27 cellular contexts compared by ENCODE assay signal in genomic region chr11:21476588-21476987, GRCh38.
"Had no signal": no experiment of that assay in that cellular context is flagged by ENCODE, and none has a peak within 500 bp of the region (broad histone marks: within the 10 kb centered on the region; RNA-seq: fewer than 3 reads in every experiment).

No MANE protein-coding gene starts in this region.

- H3K4me3 ChIP-seq: left ventricle myocardium inferior, lung, mucosa of descending colon, ovary, prostate gland, skin epidermis, stomach, testis, thyroid gland, transverse colon, upper lobe of left lung, vagina had no signal

- H3K9me3 ChIP-seq: left ventricle myocardium inferior, ovary, prostate gland, stomach, testis, thyroid gland, transverse colon, upper lobe of left lung, vagina had no signal

- H3K4me3 Mint-ChIP-seq: memory B cell; naive thymus-derived CD4-positive, alpha-beta T cell; natural killer cell treated with Interleukin-12 subunit alpha and Interleukin-12 subunit beta and Interleukin-15 and Interleukin-18, amount 100 ng/mL, for 72 hours; stimulated activated naive B cell treated with anti-CD40 and anti-IgM and Interleukin-4, amounts not matched to agents 10 μg/mL and 1 μg/mL and 100 μg/mL, for 72 hours had no signal

- H3K4me1 ChIP-seq: left ventricle myocardium inferior, prostate gland, stomach, testis, thyroid gland, transverse colon, upper lobe of left lung, vagina had no signal

- H3K36me3 ChIP-seq: left ventricle myocardium inferior, ovary, prostate gland, stomach, thyroid gland, transverse colon, upper lobe of left lung, vagina had no signal

- H3K36me3 Mint-ChIP-seq: memory B cell; naive thymus-derived CD4-positive, alpha-beta T cell; natural killer cell treated with Interleukin-12 subunit alpha and Interleukin-12 subunit beta and Interleukin-15 and Interleukin-18, amount 100 ng/mL, for 72 hours; stimulated activated naive B cell treated with anti-CD40 and anti-IgM and Interleukin-4, amounts not matched to agents 10 μg/mL and 1 μg/mL and 100 μg/mL, for 72 hours had no signal

- ATAC-seq: mucosa of descending colon; naive thymus-derived CD4-positive, alpha-beta T cell; natural killer cell treated with Interleukin-12 subunit alpha and Interleukin-12 subunit beta and Interleukin-15 and Interleukin-18, amount 100 ng/mL, for 72 hours; right cardiac atrium; sciatic nerve; stimulated activated naive CD8-positive, alpha-beta T cell treated with anti-CD3 and anti-CD28 coated beads, Interleukin-15, Interleukin-2, amounts not matched to agents 100 U/mL and 50 U/mL, for 24 hours had no signal

- H3K27me3 ChIP-seq: ovary, stomach, testis, thyroid gland, transverse colon, upper lobe of left lung, vagina had no signal

- H3K27me3 Mint-ChIP-seq: memory B cell; naive thymus-derived CD4-positive, alpha-beta T cell; natural killer cell treated with Interleukin-12 subunit alpha and Interleukin-12 subunit beta and Interleukin-15 and Interleukin-18, amount 100 ng/mL, for 72 hours; stimulated activated naive B cell treated with anti-CD40 and anti-IgM and Interleukin-4, amounts not matched to agents 10 μg/mL and 1 μg/mL and 100 μg/mL, for 72 hours had no signal

- DNase-seq: hypothalamus; islet precursor cell; left ventricle myocardium inferior; midbrain; mucosa of descending colon; naive thymus-derived CD4-positive, alpha-beta T cell; ovary; retina; right cardiac atrium; stimulated activated CD4-positive, alpha-beta T cell treated with anti-CD3 and anti-CD28 coated beads, Interleukin-12 subunit alpha, Interleukin-12 subunit beta, amount 100 ng/mL, for 4 hours; stimulated activated CD4-positive, alpha-beta T cell treated with anti-CD3 and anti-CD28 coated beads, Interleukin-15, amount 100 ng/mL, for 24 hours; stimulated activated CD4-positive, alpha-beta T cell treated with anti-CD3 and anti-CD28 coated beads, Interleukin-2, amount 100 ng/mL, for 24 hours; stimulated activated CD4-positive, alpha-beta T cell treated with anti-CD3 and anti-CD28 coated beads, Interleukin-4, amount 100 ng/mL, for 1 hour; stimulated activated naive B cell treated with anti-CD40 and anti-IgM and Interleukin-4, amounts not matched to agents 10 μg/mL and 1 μg/mL and 100 μg/mL, for 72 hours; stimulated activated naive CD8-positive, alpha-beta T cell treated with anti-CD3 and anti-CD28 coated beads, Interleukin-15, Interleukin-2, amounts not matched to agents 100 U/mL and 50 U/mL, for 24 hours; stomach; testis; transverse colon; upper lobe of left lung had no signal

- H3K4me1 Mint-ChIP-seq: memory B cell; naive thymus-derived CD4-positive, alpha-beta T cell; stimulated activated naive B cell treated with anti-CD40 and anti-IgM and Interleukin-4, amounts not matched to agents 10 μg/mL and 1 μg/mL and 100 μg/mL, for 72 hours had no signal

- H3K27ac ChIP-seq: left ventricle myocardium inferior, ovary, prostate gland, skin epidermis, stomach, testis, thyroid gland, transverse colon, upper lobe of left lung, vagina had no signal

- H3K27ac Mint-ChIP-seq: memory B cell; naive thymus-derived CD4-positive, alpha-beta T cell; natural killer cell treated with Interleukin-12 subunit alpha and Interleukin-12 subunit beta and Interleukin-15 and Interleukin-18, amount 100 ng/mL, for 72 hours; stimulated activated naive B cell treated with anti-CD40 and anti-IgM and Interleukin-4, amounts not matched to agents 10 μg/mL and 1 μg/mL and 100 μg/mL, for 72 hours had no signal
